ENCODE assay signal across 1 cellular context in the genomic region with DNA sequence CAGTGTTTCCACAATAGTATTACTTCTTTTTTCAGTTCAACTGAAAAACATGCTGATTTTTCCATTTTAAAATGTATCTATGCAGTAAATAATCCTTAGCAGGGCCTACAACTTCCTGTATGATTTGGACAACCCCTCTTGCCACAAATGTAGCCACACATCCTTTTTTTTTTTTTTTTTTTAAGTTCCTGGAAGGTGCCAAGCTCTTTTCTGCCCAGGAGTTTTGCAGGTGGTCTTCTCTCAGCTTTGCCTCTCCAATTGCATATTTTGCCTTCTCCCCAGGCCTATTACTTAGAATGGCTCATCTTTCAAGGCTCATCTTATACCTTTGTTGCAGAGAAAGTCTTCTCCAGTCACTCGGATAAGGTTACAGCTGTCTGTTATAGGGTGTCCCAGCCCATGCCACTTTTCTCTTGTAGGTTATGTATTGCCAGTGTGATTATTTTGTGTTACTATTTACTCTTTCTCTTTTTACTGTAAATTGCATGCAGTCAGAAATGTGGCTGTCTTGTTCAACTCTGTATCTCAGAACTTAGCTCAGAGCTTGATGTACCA.
TF ChIP-seq lines count a peak whose summit lies in the region.

No MANE protein-coding gene starts in this region.

TF ChIP-seq in GM12878, 131 proteins besides CTCF, POLR2A, EP300 and RAD21:
- no peak for TF ChIP-seq NBN (IDR thresholded peaks at IDR 0.05)
- TF ChIP-seq CHD1 (IDR thresholded peaks at IDR 0.05; ENCODE audit: low read depth, low read length) = no peak
- no peak for TF ChIP-seq TAF1 (IDR thresholded peaks at IDR 0.05; ENCODE audit: borderline replicate concordance, low read depth, low read length)
- no peak for TF ChIP-seq MYB (IDR thresholded peaks at IDR 0.05; ENCODE audit: borderline replicate concordance, low read depth, low read length)
- TF ChIP-seq, protein P1, sequence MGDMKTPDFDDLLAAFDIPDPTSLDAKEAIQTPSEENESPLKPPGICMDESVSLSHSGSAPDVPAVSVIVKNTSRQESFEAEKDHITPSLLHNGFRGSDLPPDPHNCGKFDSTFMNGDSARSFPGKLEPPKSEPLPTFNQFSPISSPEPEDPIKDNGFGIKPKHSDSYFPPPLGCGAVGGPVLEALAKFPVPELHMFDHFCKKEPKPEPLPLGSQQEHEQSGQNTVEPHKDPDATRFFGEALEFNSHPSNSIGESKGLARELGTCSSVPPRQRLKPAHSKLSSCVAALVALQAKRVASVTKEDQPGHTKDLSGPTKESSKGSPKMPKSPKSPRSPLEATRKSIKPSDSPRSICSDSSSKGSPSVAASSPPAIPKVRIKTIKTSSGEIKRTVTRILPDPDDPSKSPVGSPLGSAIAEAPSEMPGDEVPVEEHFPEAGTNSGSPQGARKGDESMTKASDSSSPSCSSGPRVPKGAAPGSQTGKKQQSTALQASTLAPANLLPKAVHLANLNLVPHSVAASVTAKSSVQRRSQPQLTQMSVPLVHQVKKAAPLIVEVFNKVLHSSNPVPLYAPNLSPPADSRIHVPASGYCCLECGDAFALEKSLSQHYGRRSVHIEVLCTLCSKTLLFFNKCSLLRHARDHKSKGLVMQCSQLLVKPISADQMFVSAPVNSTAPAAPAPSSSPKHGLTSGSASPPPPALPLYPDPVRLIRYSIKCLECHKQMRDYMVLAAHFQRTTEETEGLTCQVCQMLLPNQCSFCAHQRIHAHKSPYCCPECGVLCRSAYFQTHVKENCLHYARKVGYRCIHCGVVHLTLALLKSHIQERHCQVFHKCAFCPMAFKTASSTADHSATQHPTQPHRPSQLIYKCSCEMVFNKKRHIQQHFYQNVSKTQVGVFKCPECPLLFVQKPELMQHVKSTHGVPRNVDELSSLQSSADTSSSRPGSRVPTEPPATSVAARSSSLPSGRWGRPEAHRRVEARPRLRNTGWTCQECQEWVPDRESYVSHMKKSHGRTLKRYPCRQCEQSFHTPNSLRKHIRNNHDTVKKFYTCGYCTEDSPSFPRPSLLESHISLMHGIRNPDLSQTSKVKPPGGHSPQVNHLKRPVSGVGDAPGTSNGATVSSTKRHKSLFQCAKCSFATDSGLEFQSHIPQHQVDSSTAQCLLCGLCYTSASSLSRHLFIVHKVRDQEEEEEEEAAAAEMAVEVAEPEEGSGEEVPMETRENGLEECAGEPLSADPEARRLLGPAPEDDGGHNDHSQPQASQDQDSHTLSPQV (IDR thresholded peaks at IDR 0.05) = no peak
- TF ChIP-seq TCF12 (IDR thresholded peaks at IDR 0.05; ENCODE audit: low read depth, low read length) = no peak
- TF ChIP-seq CBFB (IDR thresholded peaks at IDR 0.05; ENCODE audit: low read depth) = no peak
- TF ChIP-seq, protein P2, sequence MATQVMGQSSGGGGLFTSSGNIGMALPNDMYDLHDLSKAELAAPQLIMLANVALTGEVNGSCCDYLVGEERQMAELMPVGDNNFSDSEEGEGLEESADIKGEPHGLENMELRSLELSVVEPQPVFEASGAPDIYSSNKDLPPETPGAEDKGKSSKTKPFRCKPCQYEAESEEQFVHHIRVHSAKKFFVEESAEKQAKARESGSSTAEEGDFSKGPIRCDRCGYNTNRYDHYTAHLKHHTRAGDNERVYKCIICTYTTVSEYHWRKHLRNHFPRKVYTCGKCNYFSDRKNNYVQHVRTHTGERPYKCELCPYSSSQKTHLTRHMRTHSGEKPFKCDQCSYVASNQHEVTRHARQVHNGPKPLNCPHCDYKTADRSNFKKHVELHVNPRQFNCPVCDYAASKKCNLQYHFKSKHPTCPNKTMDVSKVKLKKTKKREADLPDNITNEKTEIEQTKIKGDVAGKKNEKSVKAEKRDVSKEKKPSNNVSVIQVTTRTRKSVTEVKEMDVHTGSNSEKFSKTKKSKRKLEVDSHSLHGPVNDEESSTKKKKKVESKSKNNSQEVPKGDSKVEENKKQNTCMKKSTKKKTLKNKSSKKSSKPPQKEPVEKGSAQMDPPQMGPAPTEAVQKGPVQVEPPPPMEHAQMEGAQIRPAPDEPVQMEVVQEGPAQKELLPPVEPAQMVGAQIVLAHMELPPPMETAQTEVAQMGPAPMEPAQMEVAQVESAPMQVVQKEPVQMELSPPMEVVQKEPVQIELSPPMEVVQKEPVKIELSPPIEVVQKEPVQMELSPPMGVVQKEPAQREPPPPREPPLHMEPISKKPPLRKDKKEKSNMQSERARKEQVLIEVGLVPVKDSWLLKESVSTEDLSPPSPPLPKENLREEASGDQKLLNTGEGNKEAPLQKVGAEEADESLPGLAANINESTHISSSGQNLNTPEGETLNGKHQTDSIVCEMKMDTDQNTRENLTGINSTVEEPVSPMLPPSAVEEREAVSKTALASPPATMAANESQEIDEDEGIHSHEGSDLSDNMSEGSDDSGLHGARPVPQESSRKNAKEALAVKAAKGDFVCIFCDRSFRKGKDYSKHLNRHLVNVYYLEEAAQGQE (IDR thresholded peaks at IDR 0.05; ENCODE audit: low read depth, low read length) = no peak
